9 cellular contexts compared by ENCODE assay signal in genomic region chr4:132313852-132314251, GRCh38.
"Had no signal": no experiment of that assay in that cellular context is flagged by ENCODE, and none has a peak within 500 bp of the region (broad histone marks: within the 10 kb centered on the region; RNA-seq: fewer than 3 reads in every experiment).

No MANE protein-coding gene starts in this region.

- H3K27ac ChIP-seq: GM23248 had no signal

- H3K4me3 ChIP-seq: GM23248, K562 had no signal

- H3K4me1 Mint-ChIP-seq: H9 had no signal

- H2AFZ ChIP-seq: GM23248 had no signal

- FAIRE-seq: H54, HTR-8/SVneo, K562 had no signal

- H3K4me3 Mint-ChIP-seq: H9 had no signal

- H3K27ac Mint-ChIP-seq: H9 had no signal

- DNase-seq: GM23248, GOT3, H9, HCEC 1CT, IMR-90, KG1 had no signal

- H3K9ac ChIP-seq: GM23248 had no signal
